In genomic region chr13:77696006-77696862, GRCh38 we compare ENCODE assay signal across 9 cellular contexts. TPM values are rescaled to one million over a fixed set of nuclear protein-coding genes. Genes with fewer than 3 reads are reported as not detected.
DNase-seq lines count a peak whose midpoint lies in the region; ATAC-seq, FAIRE-seq and TF ChIP-seq lines count a peak whose summit lies in the region.
"Had no signal": no experiment of that assay in that cellular context is flagged by ENCODE, and none has a peak within 500 bp of the region (broad histone marks: within the 10 kb centered on the region; RNA-seq: fewer than 3 reads in every experiment).

No MANE protein-coding gene starts in this region.

- no peak for ATAC-seq in activated T-helper 17 cell treated with anti-CD3 and anti-CD28 coated beads, Interleukin-2, amount 50 U/mL, for 72 hours (replicated peaks)
- ATAC-seq in HG03521 (IDR thresholded peaks at IDR 0.05; ENCODE audit: unreplicated experiment): no peak

- H3K36me3 ChIP-seq in HAP-1 (replicated peaks) (no peaks in the 10 kb centered on the region), brain microvascular endothelial cell (replicated peaks) (no peaks in the 10 kb centered on the region)

- peak; percentile 4 for DNase-seq in Caki2 (ENCODE audit: low read depth)
- peak; percentile 32 to 45 for DNase-seq in HAP-1 (ENCODE audit: low spot score in 2 of 2)
- no peak for DNase-seq in RWPE1 (ENCODE audit: low spot score)
- DNase-seq in brain microvascular endothelial cell: no peak
- DNase-seq in urothelium cell line (ENCODE audit: low spot score): no peak
- DNase-seq: activated CD8-positive, alpha-beta memory T cell treated with anti-CD3 and anti-CD28 coated beads for 24 hours had no signal

- H3K4me3 Mint-ChIP-seq in activated T-helper 17 cell treated with anti-CD3 and anti-CD28 coated beads, Interleukin-2, amount 50 U/mL, for 72 hours: peak overlapping the region; percentile 70

- no peaks in the 10 kb centered on the region for H3K9me3 ChIP-seq in HAP-1
- H3K9me3 ChIP-seq in mononuclear cell (ENCODE audit: low read depth, low read length): no peaks in the 10 kb centered on the region

- H3K27me3 ChIP-seq in HAP-1 (ENCODE audit: low read depth): peaks cover 31% of the 10 kb centered on the region
- H3K27me3 ChIP-seq in mononuclear cell (ENCODE audit: insufficient read depth, low read length): peaks cover 16% of the 10 kb centered on the region
- H3K27me3 ChIP-seq in brain microvascular endothelial cell (replicated peaks): peaks cover 34% of the 10 kb centered on the region

- peaks cover 6% of the 10 kb centered on the region for H3K36me3 Mint-ChIP-seq in activated T-helper 17 cell treated with anti-CD3 and anti-CD28 coated beads, Interleukin-2, amount 50 U/mL, for 72 hours (ENCODE audit: low read depth)

- H3K4me3 ChIP-seq in HAP-1 (no peak overlapping the region), mononuclear cell (ENCODE audit: low read length) (peak overlapping the region; percentile 44), brain microvascular endothelial cell (ENCODE audit: low read depth, low read length) (no peak overlapping the region)

- CTCF ChIA-PET in RWPE1 (lab: Yijun Ruan, JAX): no interaction called here

- in situ Hi-C loops in Caki2 (cut with HindIII; ENCODE audit: low pct_unique_long_range_greater_than_20kb, low sequenced_read_pairs) (no loop called here), HAP-1 (cut with MboI; ENCODE audit: low sequenced_read_pairs) (no loop called here), brain microvascular endothelial cell (cut with HindIII; ENCODE audit: low pct_ligation_motif_present, low sequenced_read_pairs) (no loop called here)

- peaks cover 8% of the 10 kb centered on the region for H3K4me1 Mint-ChIP-seq in activated T-helper 17 cell treated with anti-CD3 and anti-CD28 coated beads, Interleukin-2, amount 50 U/mL, for 72 hours

- no peak for FAIRE-seq in urothelium cell line (lab: Jason Lieb, UNC)

- TF ChIP-seq CTCF in RWPE1 (conservative IDR thresholded peaks at IDR 0.05; ENCODE audit: low read depth): no peak
- TF ChIP-seq CTCF in brain microvascular endothelial cell (IDR thresholded peaks at IDR 0.05; ENCODE audit: low read depth, low read length, missing control alignments): no peak

- H3K27ac Mint-ChIP-seq in activated T-helper 17 cell treated with anti-CD3 and anti-CD28 coated beads, Interleukin-2, amount 50 U/mL, for 72 hours: no peak overlapping the region

- H3K9me3 Mint-ChIP-seq in activated T-helper 17 cell treated with anti-CD3 and anti-CD28 coated beads, Interleukin-2, amount 50 U/mL, for 72 hours: no peaks in the 10 kb centered on the region

- H3K27me3 Mint-ChIP-seq in activated T-helper 17 cell treated with anti-CD3 and anti-CD28 coated beads, Interleukin-2, amount 50 U/mL, for 72 hours: no peaks in the 10 kb centered on the region

- H3K27ac ChIP-seq in RWPE1: no peak overlapping the region
- H3K27ac ChIP-seq in brain microvascular endothelial cell: no peak overlapping the region

- POLR2A ChIA-PET in RWPE1 (lab: Yijun Ruan, JAX; ENCODE audit: low non-redundant PET): no interaction called here

- H3K4me1 ChIP-seq in HAP-1: peaks cover 21% of the 10 kb centered on the region
- H3K4me1 ChIP-seq in mononuclear cell (ENCODE audit: insufficient read depth, low read length): peaks cover 23% of the 10 kb centered on the region

RNA-seq across cellular contexts. Expression of gene SLAIN1, which starts 1.3 kb away (rescaled TPM):
- 1.8 and 5.3 TPM in 2 replicates for total RNA-seq in Caki2 (2014; rRNA removed; shearing (Covaris generic); ENCODE audit: low replicate concordance)
- 10 to 100 TPM; 17.1 to 34.4 TPM for total RNA-seq in activated T-helper 17 cell treated with anti-CD3 and anti-CD28 coated beads, Interleukin-2, amount 50 U/mL, for 72 hours
- 81.9 TPM for total RNA-seq in mononuclear cell

Comparison
In these comparisons a context has a peak if more than half of its experiments do, and no peak if none do; other contexts are left out.
1. DNase-seq: peak in Caki2 (single experiment) and HAP-1 (2 of 2); none in RWPE1 (single experiment), brain microvascular endothelial cell (single experiment) and urothelium cell line (single experiment).